Comparison of ENCODE assay signal across 19 cellular contexts in the genomic region with DNA sequence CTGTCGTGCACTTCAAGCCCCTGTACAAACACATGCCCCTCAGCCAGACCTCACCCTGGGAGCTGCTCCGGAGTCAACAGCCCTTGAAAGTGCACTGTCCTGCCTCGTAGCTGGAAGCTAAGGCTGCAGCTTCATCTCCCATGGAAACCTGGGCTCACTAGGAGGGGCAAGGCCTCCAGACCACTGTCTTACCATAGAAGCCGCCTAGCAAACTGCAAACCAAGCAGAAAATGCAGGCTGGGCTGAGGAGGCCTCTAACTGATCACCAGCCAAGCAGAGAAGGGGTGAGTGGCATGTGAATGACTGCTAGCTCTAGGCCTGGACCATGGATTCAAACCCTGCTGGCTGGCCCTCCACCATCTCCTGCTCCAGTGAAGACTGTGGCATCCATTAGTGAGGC.
"Had no signal": no experiment of that assay in that cellular context is flagged by ENCODE, and none has a peak within 500 bp of the region (broad histone marks: within the 10 kb centered on the region; RNA-seq: fewer than 3 reads in every experiment).

No MANE protein-coding gene starts in this region.

- H3K27me3 ChIP-seq: esophagus muscularis mucosa, left lung, neutrophil had no signal

- H3K27ac ChIP-seq: esophagus muscularis mucosa, left lung, neutrophil had no signal

- H3K4me3 ChIP-seq: esophagus muscularis mucosa, left lung, lung had no signal

- H3K9me3 ChIP-seq: esophagus muscularis mucosa, left lung, neutrophil had no signal

- H3K36me3 ChIP-seq: esophagus muscularis mucosa, left lung, neutrophil had no signal

- DNase-seq: activated CD4-positive, alpha-beta memory T cell treated with anti-CD3 and anti-CD28 coated beads for 36 hours; activated CD4-positive, alpha-beta T cell treated with anti-CD3 and anti-CD28 coated beads, Interleukin-2, amount 10 ng/mL, durations not matched to agents 24 days and 14 days; activated CD4-positive, CD25-positive, alpha-beta regulatory T cell treated with anti-CD3 and anti-CD28 coated beads, Interleukin-2, amount 50 U/mL, for 72 hours; activated CD8-positive, alpha-beta memory T cell treated with anti-CD3 and anti-CD28 coated beads, Interleukin-2, amount 50 U/mL, for 4 hours; activated naive CD8-positive, alpha-beta T cell treated with anti-CD3 and anti-CD28 coated beads, Interleukin-2, amount 50 U/mL, for 24 hours; activated T-cell treated with anti-CD3 and anti-CD28 coated beads, Interleukin-2, amount 50 U/mL, for 1 hour; central memory CD4-positive, alpha-beta T cell; foreskin melanocyte; kidney glomerular epithelial cell; left lung; naive thymus-derived CD8-positive, alpha-beta T cell; stimulated activated CD4-positive, alpha-beta T cell treated with anti-CD3 and anti-CD28 coated beads, Interleukin-15, amount 100 ng/mL, for 24 hours; stimulated activated CD4-positive, alpha-beta T cell treated with anti-CD3 and anti-CD28 coated beads, Interleukin-2, amount 100 ng/mL, for 24 hours; stimulated activated naive CD4-positive, alpha-beta T cell; T-helper 2 cell; trophoblast cell had no signal
